10 cellular contexts compared by ENCODE assay signal in genomic region chr1:146049866-146050651, GRCh38. TPM values are rescaled to one million over a fixed set of nuclear protein-coding genes. Genes with fewer than 3 reads are reported as not detected.
"Had no signal": no experiment of that assay in that cellular context is flagged by ENCODE, and none has a peak within 500 bp of the region (broad histone marks: within the 10 kb centered on the region; RNA-seq: fewer than 3 reads in every experiment).

No MANE protein-coding gene starts in this region.

RNA-seq across cellular contexts. Expression of gene HJV, which starts 28.5 kb away (rescaled TPM):
- total RNA-seq: activated CD8-positive, alpha-beta memory T cell treated with anti-CD3 and anti-CD28 coated beads for 36 hours; activated naive CD4-positive, alpha-beta T cell treated with anti-CD3 and anti-CD28 coated beads, Interleukin-2, amount 50 U/mL, for 72 hours; glomerular endothelial cell; mesenteric fat pad; occipital lobe; sciatic nerve; SJSA1; suprapubic skin; ureter had no signal
- polyA plus RNA-seq: esophagus had no signal
